ENCODE assay signal across 32 cellular contexts in the genomic region with DNA sequence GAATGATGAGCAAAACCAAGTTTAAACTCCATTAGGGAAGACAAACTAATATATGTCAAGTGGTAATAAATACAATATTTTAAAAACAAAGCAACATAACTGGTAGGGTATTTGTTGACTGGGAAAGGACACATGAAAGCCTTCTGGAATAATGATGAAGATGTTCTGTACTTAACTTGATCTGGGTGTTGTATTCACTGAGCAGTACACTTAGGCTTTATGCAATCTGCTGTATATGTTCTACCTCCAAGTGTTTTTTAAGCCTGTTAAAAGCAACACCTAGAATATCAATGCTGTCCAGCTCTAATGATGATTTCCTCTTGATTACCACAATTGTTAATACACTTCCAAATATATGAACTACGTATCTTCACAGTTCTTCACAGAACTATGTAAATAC.
"Had no signal": no experiment of that assay in that cellular context is flagged by ENCODE, and none has a peak within 500 bp of the region (broad histone marks: within the 10 kb centered on the region; RNA-seq: fewer than 3 reads in every experiment).

No MANE protein-coding gene starts in this region.

- ATAC-seq: activated CD4-positive, alpha-beta T cell treated with anti-CD3 and anti-CD28 coated beads for 36 hours; activated CD8-positive, alpha-beta memory T cell treated with anti-CD3 and anti-CD28 coated beads, Interleukin-2, amount 10 ng/mL, durations not matched to agents 7 days and 5 days; activated CD8-positive, alpha-beta T cell treated with anti-CD3 and anti-CD28 coated beads, Interleukin-2, amount 10 ng/mL, durations not matched to agents 7 days and 5 days; activated naive CD4-positive, alpha-beta T cell treated with anti-CD3 and anti-CD28 coated beads, Interleukin-2, amount 50 U/mL, for 72 hours; body of pancreas; effector memory CD8-positive, alpha-beta T cell; foreskin keratinocyte had no signal

- H3K4me3 ChIP-seq: adrenal gland, body of pancreas, esophagus muscularis mucosa, gastrocnemius medialis had no signal

- H3K36me3 ChIP-seq: adrenal gland, esophagus muscularis mucosa, gastrocnemius medialis had no signal

- FAIRE-seq: colon had no signal

- H3K27me3 ChIP-seq: adrenal gland, body of pancreas, esophagus muscularis mucosa, foreskin keratinocyte, gastrocnemius medialis had no signal

- H3K9me3 ChIP-seq: gastrocnemius medialis had no signal

- H3K4me3 Mint-ChIP-seq: activated CD4-positive, alpha-beta memory T cell treated with anti-CD3 and anti-CD28 coated beads for 36 hours; activated CD4-positive, alpha-beta T cell treated with anti-CD3 and anti-CD28 coated beads for 36 hours; activated CD4-positive, alpha-beta T cell treated with anti-CD3 and anti-CD28 coated beads, Interleukin-2, amount 10 ng/mL, durations not matched to agents 24 days and 14 days; activated CD8-positive, alpha-beta memory T cell treated with anti-CD3 and anti-CD28 coated beads, Interleukin-2, amount 10 ng/mL, durations not matched to agents 7 days and 5 days; activated CD8-positive, alpha-beta T cell treated with anti-CD3 and anti-CD28 coated beads, Interleukin-2, amount 10 ng/mL, durations not matched to agents 7 days and 5 days; activated naive CD4-positive, alpha-beta T cell treated with anti-CD3 and anti-CD28 coated beads, Interleukin-2, amount 10 ng/mL, durations not matched to agents 7 days and 5 days; activated T-helper 1 cell treated with anti-CD3 and anti-CD28 coated beads, Interleukin-12 subunit alpha, Interleukin-12 subunit beta, Interleukin-2, Interleukin-4 antibody, amounts not matched to agents 30 ng/mL and 10 ng/mL and 1 ng/mL, durations not matched to agents 14 hours and 24 hours and 36 hours; effector memory CD8-positive, alpha-beta T cell had no signal

- DNase-seq: activated CD4-positive, alpha-beta memory T cell treated with anti-CD3 and anti-CD28 coated beads for 36 hours; activated CD4-positive, alpha-beta T cell treated with anti-CD3 and anti-CD28 coated beads for 36 hours; activated CD4-positive, alpha-beta T cell treated with anti-CD3 and anti-CD28 coated beads, Interleukin-2, amount 10 ng/mL, durations not matched to agents 24 days and 14 days; activated CD4-positive, CD25-positive, alpha-beta regulatory T cell; activated CD4-positive, CD25-positive, alpha-beta regulatory T cell treated with anti-CD3 and anti-CD28 coated beads, Interleukin-2, amount 50 U/mL, for 72 hours; activated CD8-positive, alpha-beta memory T cell treated with anti-CD3 and anti-CD28 coated beads, Interleukin-2, amount 10 ng/mL, durations not matched to agents 7 days and 5 days; activated CD8-positive, alpha-beta memory T cell treated with anti-CD3 and anti-CD28 coated beads, Interleukin-2, amount 50 U/mL, for 4 hours; activated CD8-positive, alpha-beta T cell treated with anti-CD3 and anti-CD28 coated beads, Interleukin-2, amount 10 ng/mL, durations not matched to agents 7 days and 5 days; activated effector memory CD4-positive, alpha-beta T cell treated with anti-CD3 and anti-CD28 coated beads, Interleukin-2, amount 50 U/mL, for 16 hours; activated naive CD4-positive, alpha-beta T cell; activated naive CD4-positive, alpha-beta T cell treated with anti-CD3 and anti-CD28 coated beads, Interleukin-2, amount 10 ng/mL, durations not matched to agents 7 days and 5 days; activated T-cell treated with anti-CD3 and anti-CD28 coated beads, Interleukin-2, amount 50 U/mL, for 1 hour; activated T-cell treated with anti-CD3 and anti-CD28 coated beads, Interleukin-2, amount 50 U/mL, for 48 hours; adrenal gland; amygdala; aorta; body of pancreas; caudate nucleus; cortex of kidney; dermis blood vessel endothelial cell; effector CD4-positive, alpha-beta T cell; effector memory CD8-positive, alpha-beta T cell; erythroblast; foreskin keratinocyte; gastrocnemius medialis; glutamatergic neuron; T-helper 2 cell had no signal

- H3K27ac ChIP-seq: adrenal gland, body of pancreas, esophagus muscularis mucosa, foreskin keratinocyte, gastrocnemius medialis had no signal

- H3K27ac Mint-ChIP-seq: activated CD4-positive, alpha-beta memory T cell treated with anti-CD3 and anti-CD28 coated beads for 36 hours; activated CD4-positive, alpha-beta T cell treated with anti-CD3 and anti-CD28 coated beads for 36 hours; activated CD4-positive, alpha-beta T cell treated with anti-CD3 and anti-CD28 coated beads, Interleukin-2, amount 10 ng/mL, durations not matched to agents 24 days and 14 days; activated CD8-positive, alpha-beta memory T cell treated with anti-CD3 and anti-CD28 coated beads, Interleukin-2, amount 10 ng/mL, durations not matched to agents 7 days and 5 days; activated CD8-positive, alpha-beta T cell treated with anti-CD3 and anti-CD28 coated beads, Interleukin-2, amount 10 ng/mL, durations not matched to agents 7 days and 5 days; activated naive CD4-positive, alpha-beta T cell treated with anti-CD3 and anti-CD28 coated beads, Interleukin-2, amount 10 ng/mL, durations not matched to agents 7 days and 5 days; activated naive CD4-positive, alpha-beta T cell treated with anti-CD3 and anti-CD28 coated beads, Interleukin-2, amount 50 U/mL, for 72 hours; activated T-helper 1 cell treated with anti-CD3 and anti-CD28 coated beads, Interleukin-12 subunit alpha, Interleukin-12 subunit beta, Interleukin-2, Interleukin-4 antibody, amounts not matched to agents 30 ng/mL and 10 ng/mL and 1 ng/mL, durations not matched to agents 14 hours and 24 hours and 36 hours; activated T-helper 2 cell treated with anti-CD3 and anti-CD28 coated beads, Interferon-gamma antibody, Interleukin-2, Interleukin-4, amounts not matched to agents 10 μg/mL and 5 μg/mL and 100 μg/mL, durations not matched to agents 14 hours and 24 hours and 36 hours; effector memory CD8-positive, alpha-beta T cell had no signal

- H3K27me3 Mint-ChIP-seq: activated CD4-positive, alpha-beta memory T cell treated with anti-CD3 and anti-CD28 coated beads for 36 hours; activated CD4-positive, alpha-beta T cell treated with anti-CD3 and anti-CD28 coated beads for 36 hours; activated CD4-positive, alpha-beta T cell treated with anti-CD3 and anti-CD28 coated beads, Interleukin-2, amount 10 ng/mL, durations not matched to agents 24 days and 14 days; activated CD8-positive, alpha-beta memory T cell treated with anti-CD3 and anti-CD28 coated beads, Interleukin-2, amount 10 ng/mL, durations not matched to agents 7 days and 5 days; activated naive CD4-positive, alpha-beta T cell treated with anti-CD3 and anti-CD28 coated beads, Interleukin-2, amount 10 ng/mL, durations not matched to agents 7 days and 5 days; effector memory CD8-positive, alpha-beta T cell had no signal
